In genomic region chr1:157073944-157074685, GRCh38 we compare ENCODE assay signal across 8 cellular contexts.
DNase-seq lines count a peak whose midpoint lies in the region; ATAC-seq and TF ChIP-seq lines count a peak whose summit lies in the region.

No MANE protein-coding gene starts in this region.

- H3K4me2 ChIP-seq in KMS-11: no peak overlapping the region

- H3K27ac Mint-ChIP-seq in effector memory CD8-positive, alpha-beta T cell: no peak overlapping the region

- H3K36me3 ChIP-seq in KMS-11 (ENCODE audit: insufficient read depth): no peaks in the 10 kb centered on the region

- H3K4me1 Mint-ChIP-seq in effector memory CD8-positive, alpha-beta T cell (ENCODE audit: low read depth in 2 of 2): peaks cover 0 to 7% of the 10 kb centered on the region in 2 donors

- H3K36me3 Mint-ChIP-seq in effector memory CD8-positive, alpha-beta T cell (ENCODE audit: insufficient read depth): peaks cover 8% of the 10 kb centered on the region

- no peak overlapping the region for H3K27ac ChIP-seq in KMS-11

- no peaks in the 10 kb centered on the region for H3K9me3 Mint-ChIP-seq in effector memory CD8-positive, alpha-beta T cell

- H3K4me3 ChIP-seq in KMS-11 (IDR thresholded peaks at IDR 0.05; ENCODE audit: insufficient read depth, low read depth, low read length) (no peak overlapping the region), cardiac fibroblast (replicated peaks in 1 of 2; ENCODE audit: low read depth in 2 of 2, low read length in 2 of 2) (no peak overlapping the region)

- H3K9ac ChIP-seq in KMS-11: no peak overlapping the region

- TF ChIP-seq CTCF in KMS-11 (conservative IDR thresholded peaks at IDR 0.05; ENCODE audit: low read depth, low read length) (peak; percentile 58; the same call in 1 of the 2 replicates), cardiac fibroblast (IDR thresholded peaks at IDR 0.05; ENCODE audit: low read depth, low read length) (peak; percentile 71)

- peak; percentile 88 for ATAC-seq in SK-N-SH treated with all-trans-retinoic acid at 6 μM for 48 hours
- ATAC-seq in effector memory CD8-positive, alpha-beta T cell (replicated peaks): no peak

- DNase-seq in DMS53 (lab: John Stamatoyannopoulos, UW): peak; percentile 89
- peak; percentile 76 to 81 for DNase-seq in cardiac fibroblast (ENCODE audit: low read depth in 2 of 2)
- peak; percentile 42 for DNase-seq in kidney glomerular epithelial cell (lab: John Stamatoyannopoulos, UW)
- peak; percentile 27 for DNase-seq in stimulated activated CD4-positive, alpha-beta T cell treated with anti-CD3 and anti-CD28 coated beads, Interleukin-4, amount 100 ng/mL, for 24 hours
- no peak for DNase-seq in GM19240 (ENCODE audit: insufficient read length, low spot score)
- no peak for DNase-seq in effector memory CD8-positive, alpha-beta T cell

- no peaks in the 10 kb centered on the region for H3K4me1 ChIP-seq in KMS-11 (ENCODE audit: low read depth, poor library complexity, severe bottlenecking)

- no peaks in the 10 kb centered on the region for H4K20me1 ChIP-seq in KMS-11 (ENCODE audit: insufficient read depth)

- H3K27me3 Mint-ChIP-seq in effector memory CD8-positive, alpha-beta T cell: peaks cover 20 to 45% of the 10 kb centered on the region in 2 donors

- H2AFZ ChIP-seq in KMS-11 (ENCODE audit: low read depth): no peak overlapping the region

- H3K4me3 Mint-ChIP-seq in effector memory CD8-positive, alpha-beta T cell: no peak overlapping the region

- no peaks in the 10 kb centered on the region for H3K79me2 ChIP-seq in KMS-11 (ENCODE audit: insufficient read depth, low read depth)

- no peaks in the 10 kb centered on the region for H3K27me3 ChIP-seq in KMS-11 (ENCODE audit: insufficient read depth, low read depth)

TF ChIP-seq in SK-N-SH treated with all-trans-retinoic acid at 6 μM for 48 hours, 23 proteins besides CTCF, POLR2A, EP300 and RAD21:
- no peak for TF ChIP-seq SNAI2 (CRISPR knock-in tag; IDR thresholded peaks at IDR 0.05)
- no peak for TF ChIP-seq TCF4 (CRISPR knock-in tag; IDR thresholded peaks at IDR 0.05; ENCODE audit: borderline replicate concordance)
- TF ChIP-seq POU6F1 (CRISPR knock-in tag; IDR thresholded peaks at IDR 0.05; ENCODE audit: borderline replicate concordance, low read depth): no peak

Comparison
In these comparisons a context has a peak if more than half of its experiments do, and no peak if none do; other contexts are left out.
1. DNase-seq: peak in DMS53 (single experiment), cardiac fibroblast (2 of 2), kidney glomerular epithelial cell (single experiment) and stimulated activated CD4-positive, alpha-beta T cell treated with anti-CD3 and anti-CD28 coated beads, Interleukin-4, amount 100 ng/mL, for 24 hours (single experiment); none in GM19240 (single experiment) and effector memory CD8-positive, alpha-beta T cell (0 of 3).